Comparison of ENCODE assay signal across 2 cellular contexts in the genomic region with DNA sequence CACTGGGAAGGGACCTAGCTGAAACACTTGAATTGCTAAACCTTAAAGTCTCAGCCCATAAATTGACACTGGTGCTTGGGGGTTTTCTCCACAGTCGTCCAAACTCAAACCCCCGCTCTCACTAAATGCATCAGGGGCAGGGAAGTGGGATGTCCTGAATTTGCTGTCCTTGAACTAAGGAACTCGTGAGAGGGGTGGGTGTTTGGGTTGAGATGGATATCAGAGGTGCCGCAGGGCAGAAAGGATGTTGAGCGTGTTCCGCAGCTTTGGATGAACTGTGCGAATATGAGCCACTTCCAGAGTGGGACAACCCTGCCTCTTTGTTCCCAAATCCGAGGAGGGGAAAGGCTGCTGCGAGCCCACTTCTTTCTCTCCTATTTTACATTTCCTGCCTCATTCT.
TF ChIP-seq lines count a peak whose summit lies in the region.

No MANE protein-coding gene starts in this region.

TF ChIP-seq in GM23338, 12 proteins besides CTCF, POLR2A, EP300 and RAD21 (continued from another document):
- TF ChIP-seq ETS1 (IDR thresholded peaks at IDR 0.05) (no peak), CREB1 (CRISPR knock-in tag; IDR thresholded peaks at IDR 0.05; ENCODE audit: low read depth) (no peak), POLR2AphosphoS5 (IDR thresholded peaks at IDR 0.05; ENCODE audit: low read depth) (no peak), ZNF331 (CRISPR knock-in tag; IDR thresholded peaks at IDR 0.05; ENCODE audit: low read depth) (no peak), JUNB (IDR thresholded peaks at IDR 0.05; ENCODE audit: unreplicated experiment) (no peak), NANOG (IDR thresholded peaks at IDR 0.05; ENCODE audit: borderline replicate concordance) (no peak), STAT1 (IDR thresholded peaks at IDR 0.05; ENCODE audit: unreplicated experiment) (no peak), EZH2 (IDR thresholded peaks at IDR 0.05; ENCODE audit: low read depth, unreplicated experiment) (no peak)
- TF ChIP-seq, protein P1, sequence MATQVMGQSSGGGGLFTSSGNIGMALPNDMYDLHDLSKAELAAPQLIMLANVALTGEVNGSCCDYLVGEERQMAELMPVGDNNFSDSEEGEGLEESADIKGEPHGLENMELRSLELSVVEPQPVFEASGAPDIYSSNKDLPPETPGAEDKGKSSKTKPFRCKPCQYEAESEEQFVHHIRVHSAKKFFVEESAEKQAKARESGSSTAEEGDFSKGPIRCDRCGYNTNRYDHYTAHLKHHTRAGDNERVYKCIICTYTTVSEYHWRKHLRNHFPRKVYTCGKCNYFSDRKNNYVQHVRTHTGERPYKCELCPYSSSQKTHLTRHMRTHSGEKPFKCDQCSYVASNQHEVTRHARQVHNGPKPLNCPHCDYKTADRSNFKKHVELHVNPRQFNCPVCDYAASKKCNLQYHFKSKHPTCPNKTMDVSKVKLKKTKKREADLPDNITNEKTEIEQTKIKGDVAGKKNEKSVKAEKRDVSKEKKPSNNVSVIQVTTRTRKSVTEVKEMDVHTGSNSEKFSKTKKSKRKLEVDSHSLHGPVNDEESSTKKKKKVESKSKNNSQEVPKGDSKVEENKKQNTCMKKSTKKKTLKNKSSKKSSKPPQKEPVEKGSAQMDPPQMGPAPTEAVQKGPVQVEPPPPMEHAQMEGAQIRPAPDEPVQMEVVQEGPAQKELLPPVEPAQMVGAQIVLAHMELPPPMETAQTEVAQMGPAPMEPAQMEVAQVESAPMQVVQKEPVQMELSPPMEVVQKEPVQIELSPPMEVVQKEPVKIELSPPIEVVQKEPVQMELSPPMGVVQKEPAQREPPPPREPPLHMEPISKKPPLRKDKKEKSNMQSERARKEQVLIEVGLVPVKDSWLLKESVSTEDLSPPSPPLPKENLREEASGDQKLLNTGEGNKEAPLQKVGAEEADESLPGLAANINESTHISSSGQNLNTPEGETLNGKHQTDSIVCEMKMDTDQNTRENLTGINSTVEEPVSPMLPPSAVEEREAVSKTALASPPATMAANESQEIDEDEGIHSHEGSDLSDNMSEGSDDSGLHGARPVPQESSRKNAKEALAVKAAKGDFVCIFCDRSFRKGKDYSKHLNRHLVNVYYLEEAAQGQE (IDR thresholded peaks at IDR 0.05; ENCODE audit: unreplicated experiment), result no peak
- TF ChIP-seq, protein P2, sequence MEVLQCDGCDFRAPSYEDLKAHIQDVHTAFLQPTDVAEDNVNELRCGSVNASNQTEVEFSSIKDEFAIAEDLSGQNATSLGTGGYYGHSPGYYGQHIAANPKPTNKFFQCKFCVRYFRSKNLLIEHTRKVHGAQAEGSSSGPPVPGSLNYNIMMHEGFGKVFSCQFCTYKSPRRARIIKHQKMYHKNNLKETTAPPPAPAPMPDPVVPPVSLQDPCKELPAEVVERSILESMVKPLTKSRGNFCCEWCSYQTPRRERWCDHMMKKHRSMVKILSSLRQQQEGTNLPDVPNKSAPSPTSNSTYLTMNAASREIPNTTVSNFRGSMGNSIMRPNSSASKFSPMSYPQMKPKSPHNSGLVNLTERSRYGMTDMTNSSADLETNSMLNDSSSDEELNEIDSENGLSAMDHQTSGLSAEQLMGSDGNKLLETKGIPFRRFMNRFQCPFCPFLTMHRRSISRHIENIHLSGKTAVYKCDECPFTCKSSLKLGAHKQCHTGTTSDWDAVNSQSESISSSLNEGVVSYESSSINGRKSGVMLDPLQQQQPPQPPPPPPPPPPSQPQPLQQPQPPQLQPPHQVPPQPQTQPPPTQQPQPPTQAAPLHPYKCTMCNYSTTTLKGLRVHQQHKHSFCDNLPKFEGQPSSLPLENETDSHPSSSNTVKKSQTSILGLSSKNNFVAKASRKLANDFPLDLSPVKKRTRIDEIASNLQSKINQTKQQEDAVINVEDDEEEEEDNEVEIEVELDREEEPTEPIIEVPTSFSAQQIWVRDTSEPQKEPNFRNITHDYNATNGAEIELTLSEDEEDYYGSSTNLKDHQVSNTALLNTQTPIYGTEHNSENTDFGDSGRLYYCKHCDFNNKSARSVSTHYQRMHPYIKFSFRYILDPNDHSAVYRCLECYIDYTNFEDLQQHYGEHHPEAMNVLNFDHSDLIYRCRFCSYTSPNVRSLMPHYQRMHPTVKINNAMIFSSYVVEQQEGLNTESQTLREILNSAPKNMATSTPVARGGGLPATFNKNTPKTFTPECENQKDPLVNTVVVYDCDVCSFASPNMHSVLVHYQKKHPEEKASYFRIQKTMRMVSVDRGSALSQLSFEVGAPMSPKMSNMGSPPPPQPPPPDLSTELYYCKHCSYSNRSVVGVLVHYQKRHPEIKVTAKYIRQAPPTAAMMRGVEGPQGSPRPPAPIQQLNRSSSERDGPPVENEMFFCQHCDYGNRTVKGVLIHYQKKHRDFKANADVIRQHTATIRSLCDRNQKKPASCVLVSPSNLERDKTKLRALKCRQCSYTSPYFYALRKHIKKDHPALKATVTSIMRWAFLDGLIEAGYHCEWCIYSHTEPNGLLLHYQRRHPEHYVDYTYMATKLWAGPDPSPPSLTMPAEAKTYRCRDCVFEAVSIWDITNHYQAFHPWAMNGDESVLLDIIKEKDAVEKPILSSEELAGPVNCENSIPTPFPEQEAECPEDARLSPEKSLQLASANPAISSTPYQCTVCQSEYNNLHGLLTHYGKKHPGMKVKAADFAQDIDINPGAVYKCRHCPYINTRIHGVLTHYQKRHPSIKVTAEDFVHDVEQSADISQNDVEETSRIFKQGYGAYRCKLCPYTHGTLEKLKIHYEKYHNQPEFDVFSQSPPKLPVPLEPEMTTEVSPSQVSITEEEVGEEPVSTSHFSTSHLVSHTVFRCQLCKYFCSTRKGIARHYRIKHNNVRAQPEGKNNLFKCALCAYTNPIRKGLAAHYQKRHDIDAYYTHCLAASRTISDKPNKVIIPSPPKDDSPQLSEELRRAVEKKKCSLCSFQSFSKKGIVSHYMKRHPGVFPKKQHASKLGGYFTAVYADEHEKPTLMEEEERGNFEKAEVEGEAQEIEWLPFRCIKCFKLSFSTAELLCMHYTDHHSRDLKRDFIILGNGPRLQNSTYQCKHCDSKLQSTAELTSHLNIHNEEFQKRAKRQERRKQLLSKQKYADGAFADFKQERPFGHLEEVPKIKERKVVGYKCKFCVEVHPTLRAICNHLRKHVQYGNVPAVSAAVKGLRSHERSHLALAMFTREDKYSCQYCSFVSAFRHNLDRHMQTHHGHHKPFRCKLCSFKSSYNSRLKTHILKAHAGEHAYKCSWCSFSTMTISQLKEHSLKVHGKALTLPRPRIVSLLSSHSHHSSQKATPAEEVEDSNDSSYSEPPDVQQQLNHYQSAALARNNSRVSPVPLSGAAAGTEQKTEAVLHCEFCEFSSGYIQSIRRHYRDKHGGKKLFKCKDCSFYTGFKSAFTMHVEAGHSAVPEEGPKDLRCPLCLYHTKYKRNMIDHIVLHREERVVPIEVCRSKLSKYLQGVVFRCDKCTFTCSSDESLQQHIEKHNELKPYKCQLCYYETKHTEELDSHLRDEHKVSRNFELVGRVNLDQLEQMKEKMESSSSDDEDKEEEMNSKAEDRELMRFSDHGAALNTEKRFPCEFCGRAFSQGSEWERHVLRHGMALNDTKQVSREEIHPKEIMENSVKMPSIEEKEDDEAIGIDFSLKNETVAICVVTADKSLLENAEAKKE (CRISPR knock-in tag; IDR thresholded peaks at IDR 0.05), result no peak

TF ChIP-seq in endothelial cell of umbilical vein, 7 proteins besides CTCF, POLR2A, EP300 and RAD21 (continued from another document):
- no peak for TF ChIP-seq EZH2 (IDR thresholded peaks at IDR 0.05; ENCODE audit: borderline replicate concordance, low read depth, low read length, severe bottlenecking)
- no peak for TF ChIP-seq MYC (IDR thresholded peaks at IDR 0.05; ENCODE audit: low read depth, low read length)
- TF ChIP-seq POLR2AphosphoS5 (IDR thresholded peaks at IDR 0.05; ENCODE audit: insufficient read depth, low read depth, low read length), result no peak
- TF ChIP-seq FOS (IDR thresholded peaks at IDR 0.05; ENCODE audit: borderline replicate concordance, insufficient read depth, low read length), result no peak
- TF ChIP-seq GATA2 (IDR thresholded peaks at IDR 0.05; ENCODE audit: insufficient read depth, insufficient read length, low read depth, low read length), result no peak
- TF ChIP-seq, protein P3, sequence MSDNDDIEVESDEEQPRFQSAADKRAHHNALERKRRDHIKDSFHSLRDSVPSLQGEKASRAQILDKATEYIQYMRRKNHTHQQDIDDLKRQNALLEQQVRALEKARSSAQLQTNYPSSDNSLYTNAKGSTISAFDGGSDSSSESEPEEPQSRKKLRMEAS (IDR thresholded peaks at IDR 0.05; ENCODE audit: insufficient read depth, insufficient read length), result no peak
